In genomic region chr4:123924536-123924935, GRCh38 we compare ENCODE assay signal across 1 cellular context.
TF ChIP-seq lines count a peak whose summit lies in the region.

No MANE protein-coding gene starts in this region.

TF ChIP-seq in IMR-90, 13 proteins besides CTCF, POLR2A, EP300 and RAD21 (continued from another document):
- no peak for TF ChIP-seq USF2 (IDR thresholded peaks at IDR 0.05; ENCODE audit: low read depth, low read length)
- TF ChIP-seq MXI1 (IDR thresholded peaks at IDR 0.05; ENCODE audit: borderline replicate concordance, low read depth, low read length) = no peak
- TF ChIP-seq MAZ (IDR thresholded peaks at IDR 0.05; ENCODE audit: borderline replicate concordance, low read depth, low read length) = no peak
- no peak for TF ChIP-seq MAFK (IDR thresholded peaks at IDR 0.05; ENCODE audit: low read depth, low read length)
- no peak for TF ChIP-seq RFX5 (IDR thresholded peaks at IDR 0.05; ENCODE audit: low read depth, low read length)
- no peak for TF ChIP-seq RCOR1 (IDR thresholded peaks at IDR 0.05; ENCODE audit: insufficient replicate concordance, low read length)
